13 cellular contexts compared by ENCODE assay signal in genomic region chr4:163568835-163569234, GRCh38.
DNase-seq lines count a peak whose midpoint lies in the region; ATAC-seq and TF ChIP-seq lines count a peak whose summit lies in the region.
"Had no signal": no experiment of that assay in that cellular context is flagged by ENCODE, and none has a peak within 500 bp of the region (broad histone marks: within the 10 kb centered on the region; RNA-seq: fewer than 3 reads in every experiment).

No MANE protein-coding gene starts in this region.

- CTCF ChIA-PET in A673 (lab: Charles Lee): no interaction called here

- H3K9me3 ChIP-seq in thyroid gland (no peaks in the 10 kb centered on the region), A673 (ENCODE audit: low read depth, low read length, poor library complexity, severe bottlenecking) (no peaks in the 10 kb centered on the region)
- H3K9me3 ChIP-seq: suprapubic skin had no signal

- ATAC-seq in GM19023 (IDR thresholded peaks at IDR 0.05; ENCODE audit: unreplicated experiment) (peak; percentile 87), GM21717 (IDR thresholded peaks at IDR 0.05; ENCODE audit: unreplicated experiment) (peak; percentile 85), HG03103 (IDR thresholded peaks at IDR 0.05; ENCODE audit: low read depth, unreplicated experiment) (peak; percentile 96), memory B cell (ENCODE audit: low read depth) (peak; percentile 89)

- BruUV-seq in A673 (replicated peaks; lab: Mats Ljungman, UMichigan): no TSS peak

- H3K9me3 Mint-ChIP-seq in memory B cell: peaks cover 2% of the 10 kb centered on the region
- H3K9me3 Mint-ChIP-seq: neural progenitor cell had no signal

- POLR2A ChIA-PET in A673 (lab: Charles Lee; ENCODE audit: low non-redundant PET): no interaction called here

- DNase-seq in memory B cell (ENCODE audit: low spot score in 2 of 2) (no peak), thyroid gland (no peak), amygdala (lab: John Stamatoyannopoulos, UW) (no peak), KBM-7 (no peak), A673 (ENCODE audit: low spot score) (no peak)
- DNase-seq: GF-D8, NCI-H774 had no signal

- no peaks in the 10 kb centered on the region for H3K27me3 Mint-ChIP-seq in memory B cell

- H3K27ac ChIP-seq in thyroid gland (no peak overlapping the region), A673 (ENCODE audit: low read depth, low read length, poor library complexity, severe bottlenecking) (no peak overlapping the region)
- H3K27ac ChIP-seq: neural progenitor cell, suprapubic skin had no signal

- in situ Hi-C loops in KBM-7 (cut with MboI; ENCODE audit: low pct_unique_long_range_greater_than_20kb, low sequenced_read_pairs): no loop called here

- H3K4me1 ChIP-seq in thyroid gland (no peaks in the 10 kb centered on the region), A673 (ENCODE audit: insufficient read depth, low read length, poor library complexity, severe bottlenecking) (peaks cover 11% of the 10 kb centered on the region)
- H3K4me1 ChIP-seq: suprapubic skin had no signal

- no peak overlapping the region for H3K4me3 ChIP-seq in thyroid gland (replicated peaks in 1 of 3)
- H3K4me3 ChIP-seq in A673 (ENCODE audit: low read depth, low read length, poor library complexity, severe bottlenecking): no peak overlapping the region
- H3K4me3 ChIP-seq: neural progenitor cell, suprapubic skin had no signal

- peaks cover 29% of the 10 kb centered on the region for H3K4me1 Mint-ChIP-seq in memory B cell

- peak overlapping the region; percentile 6 for H3K4me3 Mint-ChIP-seq in memory B cell
- H3K4me3 Mint-ChIP-seq: CD14-positive monocyte, neural progenitor cell had no signal

- H3K27me3 ChIP-seq in thyroid gland: no peaks in the 10 kb centered on the region
- H3K27me3 ChIP-seq in A673 (replicated peaks; ENCODE audit: insufficient read depth, low read depth, low read length, poor library complexity): no peaks in the 10 kb centered on the region
- H3K27me3 ChIP-seq: neural progenitor cell, suprapubic skin had no signal

- peak overlapping the region; percentile 88 for H3K27ac Mint-ChIP-seq in memory B cell
- H3K27ac Mint-ChIP-seq: neural progenitor cell had no signal

- no peak for TF ChIP-seq POLR2A in thyroid gland (IDR thresholded peaks at IDR 0.05)

- H3K36me3 ChIP-seq in thyroid gland: no peaks in the 10 kb centered on the region
- H3K36me3 ChIP-seq in A673 (ENCODE audit: insufficient read depth, low read length, poor library complexity, severe bottlenecking): no peaks in the 10 kb centered on the region
- H3K36me3 ChIP-seq: neural progenitor cell, suprapubic skin had no signal

- WGBS in thyroid gland, 2 donors: 76 to 87% methylated on average over 2 of the region's 2 CpGs

- no peak for TF ChIP-seq CTCF in thyroid gland (IDR thresholded peaks at IDR 0.05)
- TF ChIP-seq CTCF in A673 (conservative IDR thresholded peaks at IDR 0.05; ENCODE audit: low read depth, low read length): no peak

- peaks cover 57% of the 10 kb centered on the region for H3K36me3 Mint-ChIP-seq in memory B cell
- H3K36me3 Mint-ChIP-seq: neural progenitor cell had no signal

- intact Hi-C loops in thyroid gland (cut with DNase I) (no loop called here), A673 (cut with micrococcal nuclease; ENCODE audit: unreplicated experiment) (no loop called here)
